In genomic region chr14:73802431-73803188, GRCh38 we compare ENCODE assay signal across 16 cellular contexts. TPM values are rescaled to one million over a fixed set of nuclear protein-coding genes. Genes with fewer than 3 reads are reported as not detected.
DNase-seq lines count a peak whose midpoint lies in the region; ATAC-seq and TF ChIP-seq lines count a peak whose summit lies in the region.
"Had no signal": no experiment of that assay in that cellular context is flagged by ENCODE, and none has a peak within 500 bp of the region (broad histone marks: within the 10 kb centered on the region; RNA-seq: fewer than 3 reads in every experiment).

No MANE protein-coding gene starts in this region.

- intact Hi-C loops in OCI-LY7 (cut with micrococcal nuclease; ENCODE audit: unreplicated experiment): no loop called here

- no peak overlapping the region for H4K8ac ChIP-seq in mesendoderm (ENCODE audit: low read depth, low read length)

- H2BK120ac ChIP-seq in mesendoderm (ENCODE audit: low read depth, low read length): no peak overlapping the region

- ATAC-seq in stimulated activated naive CD8-positive, alpha-beta T cell treated with anti-CD3 and anti-CD28 coated beads, Interleukin-15, Interleukin-2, amounts not matched to agents 100 U/mL and 50 U/mL, for 24 hours: peak; percentile 32
- ATAC-seq in stimulated activated naive CD8-positive, alpha-beta T cell treated with anti-CD3 and anti-CD28 coated beads, Interleukin-15, amount 100 ng/mL, for 72 hours: no peak
- ATAC-seq: T-cell had no signal

- H3K79me2 ChIP-seq in mesendoderm (ENCODE audit: control insufficient read depth, insufficient read depth, low read length): no peaks in the 10 kb centered on the region
- no peaks in the 10 kb centered on the region for H3K79me2 ChIP-seq in OCI-LY7 (ENCODE audit: insufficient read depth, low read depth, low read length)

- H4K5ac ChIP-seq in mesendoderm (ENCODE audit: low read length): no peak overlapping the region

- H2BK15ac ChIP-seq in mesendoderm (replicated peaks; ENCODE audit: low read depth): no peak overlapping the region

- H3K27ac ChIP-seq in mesendoderm (ENCODE audit: low read depth, low read length) (no peak overlapping the region), OCI-LY7 (ENCODE audit: low read depth, low read length, poor library complexity, severe bottlenecking) (no peak overlapping the region)
- H3K27ac ChIP-seq: ovary, tibial artery had no signal

- H2BK5ac ChIP-seq in mesendoderm (ENCODE audit: low read length): no peak overlapping the region

- H3K27me3 ChIP-seq in mesendoderm (ENCODE audit: insufficient read depth, low read length, poor library complexity): no peaks in the 10 kb centered on the region
- no peaks in the 10 kb centered on the region for H3K27me3 ChIP-seq in H7 (ENCODE audit: control insufficient read depth, insufficient read depth, low read length)
- H3K27me3 ChIP-seq: ovary, tibial artery had no signal

- no peaks in the 10 kb centered on the region for H3K79me1 ChIP-seq in mesendoderm (ENCODE audit: low read length)

- no peak overlapping the region for H3K9ac ChIP-seq in mesendoderm (ENCODE audit: low read length)

- H3K4me3 ChIP-seq in choroid plexus epithelial cell (ENCODE audit: low read depth, low read length): no peak overlapping the region
- no peak overlapping the region for H3K4me3 ChIP-seq in mesendoderm (ENCODE audit: low read length)
- H3K4me3 ChIP-seq in H7 (ENCODE audit: insufficient read depth, low read depth, low read length): no peak overlapping the region
- no peak overlapping the region for H3K4me3 ChIP-seq in OCI-LY7 (ENCODE audit: low read depth, low read length, poor library complexity, severe bottlenecking)
- H3K4me3 ChIP-seq: ovary, tibial artery had no signal

- H3K9me2 ChIP-seq in OCI-LY7 (ENCODE audit: insufficient read depth, low read length): no peaks in the 10 kb centered on the region

- H2AK5ac ChIP-seq in mesendoderm (ENCODE audit: low read length): no peak overlapping the region

- no peak overlapping the region for H3K4ac ChIP-seq in mesendoderm (ENCODE audit: low read depth, low read length)

- no peak overlapping the region for H3K56ac ChIP-seq in mesendoderm (ENCODE audit: low read length)

- no peak overlapping the region for H3K23ac ChIP-seq in mesendoderm (ENCODE audit: low read length)

- POLR2A ChIA-PET in OCI-LY7 (lab: Charles Lee): interaction anchor here (0.5 to 0.6 kb wide), 4 partner anchors 20 to 1620 kb away, joined by 3 to 4 read pairs (median 4); no protein-coding TSS in a partner anchor

- TF ChIP-seq CTCF in choroid plexus epithelial cell (conservative IDR thresholded peaks at IDR 0.05; ENCODE audit: low read depth, low read length) (peak; percentile 7), OCI-LY7 (conservative IDR thresholded peaks at IDR 0.05; ENCODE audit: low read length) (no peak)

- no peaks in the 10 kb centered on the region for H3K4me1 Mint-ChIP-seq in stimulated activated naive CD8-positive, alpha-beta T cell treated with anti-CD3 and anti-CD28 coated beads, Interleukin-15, amount 100 ng/mL, for 72 hours
- H3K4me1 Mint-ChIP-seq: activated CD4-positive, alpha-beta memory T cell treated with anti-CD3 and anti-CD28 coated beads, Interleukin-2, amount 10 ng/mL, durations not matched to agents 7 days and 5 days; T-cell had no signal

- no peak overlapping the region for H2AFZ ChIP-seq in OCI-LY7 (ENCODE audit: low read length)

- no peaks in the 10 kb centered on the region for H3K36me3 ChIP-seq in mesendoderm (ENCODE audit: control insufficient read depth, insufficient read depth, low read length)
- no peaks in the 10 kb centered on the region for H3K36me3 ChIP-seq in H7 (replicated peaks; ENCODE audit: control insufficient read depth, insufficient read depth, low read length)
- no peaks in the 10 kb centered on the region for H3K36me3 ChIP-seq in OCI-LY7 (ENCODE audit: insufficient read depth, low read length)
- H3K36me3 ChIP-seq: ovary, tibial artery had no signal

- no peaks in the 10 kb centered on the region for H3K27me3 Mint-ChIP-seq in stimulated activated naive CD8-positive, alpha-beta T cell treated with anti-CD3 and anti-CD28 coated beads, Interleukin-15, amount 100 ng/mL, for 72 hours
- H3K27me3 Mint-ChIP-seq: activated CD4-positive, alpha-beta memory T cell treated with anti-CD3 and anti-CD28 coated beads, Interleukin-2, amount 10 ng/mL, durations not matched to agents 7 days and 5 days; activated naive CD8-positive, alpha-beta T cell; T-cell had no signal

- CTCF ChIA-PET in OCI-LY7 (lab: Charles Lee; ENCODE audit: unreplicated experiment): no interaction called here

- WGBS in mesendoderm (ENCODE audit: extremely low coverage, insufficient coverage, low lambda C conversion rate): no CpG with 5 or more reads among the region's 10 CpGs

- H3K18ac ChIP-seq in mesendoderm (ENCODE audit: low read length): no peak overlapping the region

- no peak overlapping the region for H3K4me3 Mint-ChIP-seq in stimulated activated naive CD8-positive, alpha-beta T cell treated with anti-CD3 and anti-CD28 coated beads, Interleukin-15, amount 100 ng/mL, for 72 hours
- H3K4me3 Mint-ChIP-seq: activated CD4-positive, alpha-beta memory T cell treated with anti-CD3 and anti-CD28 coated beads, Interleukin-2, amount 10 ng/mL, durations not matched to agents 7 days and 5 days; activated naive CD8-positive, alpha-beta T cell; T-cell had no signal

- H3K4me1 ChIP-seq in mesendoderm (ENCODE audit: control insufficient read depth, low read depth, low read length) (no peaks in the 10 kb centered on the region), OCI-LY7 (ENCODE audit: insufficient read depth, low read length, poor library complexity, severe bottlenecking) (peaks cover 4% of the 10 kb centered on the region)
- H3K4me1 ChIP-seq: tibial artery had no signal

- H3K4me2 ChIP-seq in mesendoderm (ENCODE audit: low read length) (no peak overlapping the region), OCI-LY7 (ENCODE audit: low read length) (no peak overlapping the region)

- no TSS peak for BruUV-seq in OCI-LY7 (replicated peaks; lab: Mats Ljungman, UMichigan)

- no peak for DNase-seq in stimulated activated naive CD8-positive, alpha-beta T cell treated with anti-CD3 and anti-CD28 coated beads, Interleukin-15, Interleukin-2, amounts not matched to agents 100 U/mL and 50 U/mL, for 24 hours
- DNase-seq in stimulated activated naive CD8-positive, alpha-beta T cell treated with anti-CD3 and anti-CD28 coated beads, Interleukin-15, amount 100 ng/mL, for 72 hours: no peak
- DNase-seq in choroid plexus epithelial cell (ENCODE audit: low read depth): no peak
- peak; percentile 78 for DNase-seq in mesendoderm
- no peak for DNase-seq in H7
- DNase-seq in OCI-LY7 (ENCODE audit: low spot score): no peak
- no peak for DNase-seq in NK-92 (lab: John Stamatoyannopoulos, UW; ENCODE audit: unreplicated experiment)
- no peak for DNase-seq in activated naive CD4-positive, alpha-beta T cell treated with anti-CD3 and anti-CD28 coated beads, Interleukin-2, amount 50 U/mL, for 16 hours
- DNase-seq: activated CD4-positive, alpha-beta memory T cell treated with anti-CD3 and anti-CD28 coated beads, Interleukin-2, amount 10 ng/mL, durations not matched to agents 7 days and 5 days; DMS79 treated with DMSO at 0.1 percent for 48 hours; kidney glomerular epithelial cell; NCI-H526; ovary; T-cell; tibial artery had no signal

- H3K27ac Mint-ChIP-seq in stimulated activated naive CD8-positive, alpha-beta T cell treated with anti-CD3 and anti-CD28 coated beads, Interleukin-15, amount 100 ng/mL, for 72 hours: peak overlapping the region in 1 of 2 donors; percentile 59
- H3K27ac Mint-ChIP-seq: activated CD4-positive, alpha-beta memory T cell treated with anti-CD3 and anti-CD28 coated beads, Interleukin-2, amount 10 ng/mL, durations not matched to agents 7 days and 5 days; activated naive CD8-positive, alpha-beta T cell; T-cell had no signal

- no peaks in the 10 kb centered on the region for H3K9me3 ChIP-seq in OCI-LY7 (ENCODE audit: low read length)
- H3K9me3 ChIP-seq: ovary, tibial artery had no signal

- no peaks in the 10 kb centered on the region for H4K20me1 ChIP-seq in OCI-LY7 (ENCODE audit: insufficient read depth, low read length)

- H3K9me3 Mint-ChIP-seq in stimulated activated naive CD8-positive, alpha-beta T cell treated with anti-CD3 and anti-CD28 coated beads, Interleukin-15, amount 100 ng/mL, for 72 hours: no peaks in the 10 kb centered on the region
- H3K9me3 Mint-ChIP-seq: activated CD4-positive, alpha-beta memory T cell treated with anti-CD3 and anti-CD28 coated beads, Interleukin-2, amount 10 ng/mL, durations not matched to agents 7 days and 5 days; T-cell had no signal

RNA-seq across cellular contexts. Expression of gene PTGR2, which starts 49.0 kb away (rescaled TPM):
- 11.1 TPM for polyA plus RNA-seq in mesendoderm (2013, experiment 1 of 2)
- 12.3 TPM for polyA plus RNA-seq in mesendoderm (2013, experiment 2 of 2)
- 13.8 and 21.8 TPM in 2 replicates for total RNA-seq in H7 (2014; rRNA removed; shearing (Covaris generic))
- total RNA-seq in OCI-LY7 (2014; rRNA removed; shearing (Covaris generic)): 6.4 and 6.6 TPM in 2 replicates
- 14.3 and 17.8 TPM in 2 replicates for total RNA-seq in OCI-LY7 (2022)
